Comparison of ENCODE assay signal across 1 cellular context in the genomic region with DNA sequence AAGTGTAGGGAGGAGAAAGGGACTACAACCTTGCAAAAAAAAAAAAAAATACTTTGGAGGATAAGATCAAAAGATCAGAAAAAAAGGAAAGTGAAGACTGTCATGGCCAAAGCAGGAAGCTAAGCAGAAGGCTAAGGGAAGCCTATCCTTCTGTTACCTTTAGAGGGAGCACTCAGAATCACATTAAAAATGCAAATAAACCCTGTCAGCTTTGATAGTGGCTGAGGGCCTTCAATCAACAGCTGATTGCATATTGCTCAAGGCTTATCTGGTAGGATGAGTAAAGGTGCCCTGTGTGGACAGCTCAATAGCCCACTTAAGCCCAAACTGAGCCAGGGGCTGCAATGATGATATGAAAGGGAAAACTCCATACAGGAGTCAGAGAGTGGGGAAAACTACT.
TF ChIP-seq lines count a peak whose summit lies in the region.

No MANE protein-coding gene starts in this region.

TF ChIP-seq in SK-N-SH, 30 proteins besides CTCF, POLR2A, EP300 and RAD21 (continued from another document):
- TF ChIP-seq, protein P1, sequence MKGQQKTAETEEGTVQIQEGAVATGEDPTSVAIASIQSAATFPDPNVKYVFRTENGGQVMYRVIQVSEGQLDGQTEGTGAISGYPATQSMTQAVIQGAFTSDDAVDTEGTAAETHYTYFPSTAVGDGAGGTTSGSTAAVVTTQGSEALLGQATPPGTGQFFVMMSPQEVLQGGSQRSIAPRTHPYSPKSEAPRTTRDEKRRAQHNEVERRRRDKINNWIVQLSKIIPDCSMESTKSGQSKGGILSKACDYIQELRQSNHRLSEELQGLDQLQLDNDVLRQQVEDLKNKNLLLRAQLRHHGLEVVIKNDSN (IDR thresholded peaks at IDR 0.05; ENCODE audit: borderline replicate concordance, low read depth): no peak
- TF ChIP-seq GATA2 (CRISPR knock-in tag; IDR thresholded peaks at IDR 0.05): no peak
- TF ChIP-seq FOXM1 (IDR thresholded peaks at IDR 0.05; ENCODE audit: low read depth): no peak
- TF ChIP-seq POLR2AphosphoS5 (IDR thresholded peaks at IDR 0.05; ENCODE audit: low read depth, low read length): no peak
